In the genomic region with DNA sequence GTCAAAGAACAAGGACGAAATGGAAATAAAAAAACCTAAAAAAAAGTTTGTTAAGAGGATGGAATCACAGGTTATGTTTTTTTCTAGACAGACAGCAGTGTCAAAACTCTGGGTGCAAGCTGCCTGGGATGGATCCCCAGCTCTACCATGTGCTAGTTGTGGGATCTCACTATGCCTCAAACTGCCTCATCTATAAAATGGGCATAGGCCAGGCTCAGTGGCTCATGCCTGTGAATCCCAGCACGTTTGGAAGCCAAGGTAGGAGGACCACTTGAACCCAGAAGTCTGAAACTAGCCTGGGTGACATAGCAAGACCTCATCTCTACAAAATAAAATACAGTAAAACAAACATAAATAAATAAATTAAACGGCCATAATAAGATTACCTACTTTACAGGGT, we compare ENCODE assay signal across 19 cellular contexts. TPM values are rescaled to one million over a fixed set of nuclear protein-coding genes. Genes with fewer than 3 reads are reported as not detected.
DNase-seq lines count a peak whose midpoint lies in the region; ATAC-seq, FAIRE-seq and TF ChIP-seq lines count a peak whose summit lies in the region.
"Had no signal": no experiment of that assay in that cellular context is flagged by ENCODE, and none has a peak within 500 bp of the region (broad histone marks: within the 10 kb centered on the region; RNA-seq: fewer than 3 reads in every experiment).

No MANE protein-coding gene starts in this region.

- no peak for TF ChIP-seq RAD21 in K562 (CRISPR knock-in tag; conservative IDR thresholded peaks at IDR 0.05 in 1 of 2, IDR thresholded peaks at IDR 0.05 in 1 of 2)

- no peaks in the 10 kb centered on the region for H3K9me2 ChIP-seq in PC-3 (replicated peaks; ENCODE audit: low read length)

- no peaks in the 10 kb centered on the region for H3K9me3 Mint-ChIP-seq in naive thymus-derived CD4-positive, alpha-beta T cell
- H3K9me3 Mint-ChIP-seq: activated naive CD4-positive, alpha-beta T cell treated with anti-CD3 and anti-CD28 coated beads for 36 hours; stimulated activated naive CD8-positive, alpha-beta T cell treated with anti-CD3 and anti-CD28 coated beads, Interleukin-15, Interleukin-2, amounts not matched to agents 100 ng/mL and 50 ng/mL, for 24 hours had no signal

- H3K4me1 ChIP-seq in PC-3 (ENCODE audit: insufficient read depth, low read length): peaks cover 61% of the 10 kb centered on the region
- H3K4me1 ChIP-seq in K562 (replicated peaks in 1 of 2; ENCODE audit: control insufficient read depth in 2 of 2, insufficient read depth in 2 of 2, low read length in 2 of 2): peaks cover 33 to 59% of the 10 kb centered on the region in 2 experiments
- H3K4me1 ChIP-seq in mesenchymal stem cell (ENCODE audit: control insufficient read depth, insufficient read depth, low read depth, low read length): peaks cover 9% of the 10 kb centered on the region
- peaks cover 71% of the 10 kb centered on the region for H3K4me1 ChIP-seq in suprapubic skin
- H3K4me1 ChIP-seq in naive thymus-derived CD4-positive, alpha-beta T cell (ENCODE audit: control insufficient read depth in 2 of 2, insufficient read depth in 2 of 2, low read length in 2 of 2): peaks cover 0 to 4% of the 10 kb centered on the region in 2 donors

- no peak overlapping the region for H3K14ac ChIP-seq in mesenchymal stem cell (ENCODE audit: low read length in 2 of 2)

- no peaks in the 10 kb centered on the region for H3K36me3 Mint-ChIP-seq in naive thymus-derived CD4-positive, alpha-beta T cell

- in situ Hi-C loops in K562 (cut with MboI): no loop called here

- no peaks in the 10 kb centered on the region for H3K36me3 ChIP-seq in PC-3 (ENCODE audit: low read depth, low read length)
- no peaks in the 10 kb centered on the region for H3K36me3 ChIP-seq in K562 (ENCODE audit: control insufficient read depth, insufficient read depth, low read length)
- H3K36me3 ChIP-seq in mesenchymal stem cell (ENCODE audit: control insufficient read depth in 1 of 2, insufficient read depth in 2 of 2, low read depth in 1 of 2, low read length in 2 of 2): no peaks in the 10 kb centered on the region
- no peaks in the 10 kb centered on the region for H3K36me3 ChIP-seq in suprapubic skin
- H3K36me3 ChIP-seq in naive thymus-derived CD4-positive, alpha-beta T cell (ENCODE audit: control insufficient read depth in 2 of 3, insufficient read depth in 3 of 3, low read length in 3 of 3): no peaks in the 10 kb centered on the region
- H3K36me3 ChIP-seq: BLaER1 treated with 17β-estradiol and CSF1 and Interleukin-3, amounts not matched to agents 10 nM and 100 nM had no signal

- no peak overlapping the region for H2AFZ ChIP-seq in PC-3 (ENCODE audit: low read length)
- H2AFZ ChIP-seq in K562 (ENCODE audit: low read depth, low read length): no peak overlapping the region
- H2AFZ ChIP-seq in mesenchymal stem cell (ENCODE audit: low read depth, low read length): peak overlapping the region; percentile 23

- WGBS in K562 (ENCODE audit: insufficient coverage, low coverage, missing lambda C conversion rate): 14% methylated on average over 3 of the region's 3 CpGs
- WGBS in mesenchymal stem cell: 80% methylated on average over 2 of the region's 3 CpGs
- WGBS in suprapubic skin: 53% methylated on average over 3 of the region's 3 CpGs

- peak; percentile 56 for FAIRE-seq in K562 (lab: Jason Lieb, UNC)
- FAIRE-seq: bronchial epithelial cell had no signal

- no peak overlapping the region for H2BK15ac ChIP-seq in mesenchymal stem cell (ENCODE audit: low read depth, poor library complexity, severe bottlenecking)

- no peak overlapping the region for H3K4me3 Mint-ChIP-seq in naive thymus-derived CD4-positive, alpha-beta T cell
- H3K4me3 Mint-ChIP-seq: activated CD4-positive, alpha-beta T cell treated with anti-CD3 and anti-CD28 coated beads for 36 hours; activated naive CD4-positive, alpha-beta T cell treated with anti-CD3 and anti-CD28 coated beads for 36 hours; stimulated activated naive CD8-positive, alpha-beta T cell treated with anti-CD3 and anti-CD28 coated beads, Interleukin-15, Interleukin-2, amounts not matched to agents 100 ng/mL and 50 ng/mL, for 24 hours had no signal

- H3K27me3 ChIP-seq in PC-3 (ENCODE audit: low read length) (no peaks in the 10 kb centered on the region), K562 (ENCODE audit: control insufficient read depth in 2 of 2, insufficient read depth in 2 of 2, low read length in 2 of 2) (no peaks in the 10 kb centered on the region), mesenchymal stem cell (ENCODE audit: control insufficient read depth in 1 of 2, insufficient read depth in 1 of 2, low read length in 2 of 2) (no peaks in the 10 kb centered on the region), suprapubic skin (no peaks in the 10 kb centered on the region)
- H3K27me3 ChIP-seq in naive thymus-derived CD4-positive, alpha-beta T cell (ENCODE audit: control insufficient read depth in 2 of 2, insufficient read depth in 2 of 2, low read length in 2 of 2): no peaks in the 10 kb centered on the region

- POLR2A ChIA-PET in PC-3 (lab: Charles Lee; ENCODE audit: unreplicated experiment) (interaction anchor here (0.7 kb wide), 1 partner anchor 233 kb away, joined by 8 read pairs; a partner anchor contains a TSS), K562 (lab: Yijun Ruan, JAX) (interaction anchor here (1.8 kb wide), 1 partner anchor 15 kb away, joined by 6 read pairs; no protein-coding TSS in a partner anchor)
- POLR2A ChIA-PET in naive thymus-derived CD4-positive, alpha-beta T cell (lab: Charles Lee): no interaction called here

- TF ChIP-seq POLR2A in K562 (conservative IDR thresholded peaks at IDR 0.05) (no peak), suprapubic skin (IDR thresholded peaks at IDR 0.05) (no peak)

- CTCF ChIA-PET in PC-3 (lab: Charles Lee): interaction anchor here (1.7 kb wide), 1 partner anchor 33 kb away, joined by 10 read pairs; no protein-coding TSS in a partner anchor
- CTCF ChIA-PET in K562 (lab: Yijun Ruan, JAX; ENCODE audit: low intra/inter-chr PET ratio): no interaction called here
- CTCF ChIA-PET in naive thymus-derived CD4-positive, alpha-beta T cell (lab: Charles Lee): no interaction called here

- H3K27me3 Mint-ChIP-seq in naive thymus-derived CD4-positive, alpha-beta T cell: peaks cover 9 to 37% (median 25%) of the 10 kb centered on the region in 5 donors

- H3K18ac ChIP-seq in mesenchymal stem cell (ENCODE audit: low read depth in 1 of 2, low read length in 2 of 2): peak overlapping the region; percentile 14 to 85

- peaks cover 7 to 12% (median 11%) of the 10 kb centered on the region in 7 donors for H3K4me1 Mint-ChIP-seq in naive thymus-derived CD4-positive, alpha-beta T cell

- no peak overlapping the region for H4K8ac ChIP-seq in mesenchymal stem cell (ENCODE audit: low read length)

- H3K9me3 ChIP-seq in PC-3 (ENCODE audit: low read length) (no peaks in the 10 kb centered on the region), K562 (replicated peaks; ENCODE audit: control insufficient read depth, insufficient read depth, low read depth, low read length) (no peaks in the 10 kb centered on the region), mesenchymal stem cell (ENCODE audit: control insufficient read depth, low read length) (no peaks in the 10 kb centered on the region), suprapubic skin (no peaks in the 10 kb centered on the region)
- H3K9me3 ChIP-seq in naive thymus-derived CD4-positive, alpha-beta T cell (ENCODE audit: control insufficient read depth in 2 of 3, low read length in 3 of 3): no peaks in the 10 kb centered on the region
- H3K9me3 ChIP-seq: BLaER1 treated with 17β-estradiol and CSF1 and Interleukin-3, amounts not matched to agents 10 nM and 100 nM had no signal

- no peak for TF ChIP-seq EP300 in K562 (IDR thresholded peaks at IDR 0.05; ENCODE audit: low read length)
- no peak for TF ChIP-seq EP300 in suprapubic skin (IDR thresholded peaks at IDR 0.05)

- peak overlapping the region; percentile 48 for H4K91ac ChIP-seq in mesenchymal stem cell (ENCODE audit: low read length)

- H3K23ac ChIP-seq in mesenchymal stem cell (ENCODE audit: low read length in 2 of 2): peak overlapping the region in 1 of 2 experiments; percentile 93

- peaks cover 19% of the 10 kb centered on the region for H3K79me1 ChIP-seq in mesenchymal stem cell (replicated peaks; ENCODE audit: low read length, poor library complexity, severe bottlenecking)

- intact Hi-C loops in PC-3 (cut with micrococcal nuclease) (loop anchor here (1.0 to 5.0 kb wide), 3 partner anchors 17 to 337 kb away; a partner anchor contains a TSS), K562 (cut with micrococcal nuclease) (no loop called here)
- intact Hi-C loops in naive thymus-derived CD4-positive, alpha-beta T cell (cut with micrococcal nuclease): no loop called here

- BruUV-seq in PC-3 (replicated peaks; lab: Mats Ljungman, UMichigan) (no TSS peak), K562 (replicated peaks; lab: Mats Ljungman, UMichigan) (no TSS peak)

- H2BK5ac ChIP-seq in mesenchymal stem cell (ENCODE audit: low read depth, low read length, poor library complexity, severe bottlenecking): no peak overlapping the region

- peak overlapping the region in 1 of 2 experiments; percentile 94 for H3K4ac ChIP-seq in mesenchymal stem cell (ENCODE audit: low read depth in 1 of 2, low read length in 2 of 2)

- H3K79me2 ChIP-seq in PC-3 (ENCODE audit: low read length) (peaks cover 30% of the 10 kb centered on the region), K562 (ENCODE audit: control insufficient read depth, insufficient read depth, low read length) (peaks cover 90% of the 10 kb centered on the region)

- peak overlapping the region; percentile 96 for H2AK5ac ChIP-seq in mesenchymal stem cell (ENCODE audit: low read length, severe bottlenecking)

- H3K9me1 ChIP-seq in K562 (ENCODE audit: control insufficient read depth, insufficient read depth, low read length): no peaks in the 10 kb centered on the region

- H3K9ac ChIP-seq in PC-3 (ENCODE audit: low read length) (peak overlapping the region; percentile 87), K562 (ENCODE audit: insufficient read depth in 1 of 2, low read depth in 2 of 2, low read length in 2 of 2) (peak overlapping the region; percentile 57 to 63; a peak in 3 of 4 replicates), mesenchymal stem cell (ENCODE audit: low read length) (peak overlapping the region; percentile 54)
- H3K9ac ChIP-seq: BLaER1 treated with 17β-estradiol and CSF1 and Interleukin-3, amounts not matched to agents 10 nM and 100 nM had no signal

- peak overlapping the region; percentile 22 to 100 for H2BK12ac ChIP-seq in mesenchymal stem cell (ENCODE audit: low read length in 2 of 2)

- H3K4me2 ChIP-seq in PC-3 (ENCODE audit: low read length) (peak overlapping the region; percentile 75), K562 (ENCODE audit: insufficient read depth, low read length) (peak overlapping the region; percentile 77), mesenchymal stem cell (ENCODE audit: low read length, poor library complexity, severe bottlenecking) (no peak overlapping the region)

- no peak for ATAC-seq in PC-3
- no peak for ATAC-seq in K562
- no peak for ATAC-seq in naive thymus-derived CD4-positive, alpha-beta T cell
- ATAC-seq: activated CD4-positive, alpha-beta T cell treated with anti-CD3 and anti-CD28 coated beads for 36 hours had no signal

- H3K27ac ChIP-seq in PC-3 (ENCODE audit: low read length): peak overlapping the region; percentile 97
- H3K27ac ChIP-seq in K562 (ENCODE audit: extremely low read depth, low read depth, low read length): peak overlapping the region; percentile 84
- no peak overlapping the region for H3K27ac ChIP-seq in mesenchymal stem cell (ENCODE audit: low read length, poor library complexity, severe bottlenecking)
- H3K27ac ChIP-seq in suprapubic skin: peak overlapping the region; percentile 43
- no peak overlapping the region for H3K27ac ChIP-seq in naive thymus-derived CD4-positive, alpha-beta T cell (ENCODE audit: low read depth, low read length)
- H3K27ac ChIP-seq: BLaER1 treated with 17β-estradiol and CSF1 and Interleukin-3, amounts not matched to agents 10 nM and 100 nM had no signal

- H3K4me3 ChIP-seq in PC-3 (ENCODE audit: low read length) (0 out of 2 replicates have a peak overlapping the region, but pooled peaks have one; percentile 34), K562 (no peak overlapping the region), mesenchymal stem cell (ENCODE audit: insufficient read depth in 1 of 2, low read depth in 1 of 2, low read length in 2 of 2) (no peak overlapping the region), suprapubic skin (no peak overlapping the region)
- no peak overlapping the region for H3K4me3 ChIP-seq in naive thymus-derived CD4-positive, alpha-beta T cell (ENCODE audit: low read length)
- H3K4me3 ChIP-seq: BLaER1 treated with 17β-estradiol and CSF1 and Interleukin-3, amounts not matched to agents 10 nM and 100 nM had no signal

- DNase-seq in PC-3 (no peak), K562 (ENCODE audit: extremely low read depth in 1 of 4, low spot score in 3 of 4) (no peak), mesenchymal stem cell (no peak), suprapubic skin (ENCODE audit: low spot score in 2 of 2) (no peak), cortex of kidney (lab: John Stamatoyannopoulos, UW) (no peak), NCI-H526 treated with DMSO at 0.1 percent for 48 hours (lab: John Stamatoyannopoulos, UW) (no peak), DMS114 treated with DMSO at 0.1 percent for 48 hours (lab: John Stamatoyannopoulos, UW; ENCODE audit: unreplicated experiment) (no peak)
- no peak for DNase-seq in naive thymus-derived CD4-positive, alpha-beta T cell
- DNase-seq: activated CD4-positive, alpha-beta T cell treated with anti-CD3 and anti-CD28 coated beads for 36 hours; activated CD8-positive, alpha-beta memory T cell treated with anti-CD3 and anti-CD28 coated beads, Interleukin-2, amount 50 U/mL, for 48 hours; activated naive CD4-positive, alpha-beta T cell treated with anti-CD3 and anti-CD28 coated beads for 36 hours; islet precursor cell; midbrain; NCI-H1436; occipital lobe; T1000 had no signal

- H2BK120ac ChIP-seq in mesenchymal stem cell (ENCODE audit: low read depth, low read length): no peak overlapping the region

- no peaks in the 10 kb centered on the region for H4K20me1 ChIP-seq in PC-3 (ENCODE audit: low read length)
- no peaks in the 10 kb centered on the region for H4K20me1 ChIP-seq in K562 (replicated peaks; ENCODE audit: control insufficient read depth, insufficient read depth, low read length)

- peaks cover 1% of the 10 kb centered on the region for H3F3A ChIP-seq in PC-3 (ENCODE audit: low read length, unreplicated experiment)

- TF ChIP-seq CTCF in PC-3 (conservative IDR thresholded peaks at IDR 0.05; ENCODE audit: low read depth, low read length): no peak
- no peak for TF ChIP-seq CTCF in K562 (IDR thresholded peaks at IDR 0.05 in 2 of 3, conservative IDR thresholded peaks at IDR 0.05 in 1 of 3; ENCODE audit: insufficient read depth in 2 of 3, low read depth in 1 of 3, low read length in 3 of 3)
- no peak for TF ChIP-seq CTCF in suprapubic skin (IDR thresholded peaks at IDR 0.05)

- H3K27ac Mint-ChIP-seq in naive thymus-derived CD4-positive, alpha-beta T cell: no peak overlapping the region
- H3K27ac Mint-ChIP-seq: activated CD4-positive, alpha-beta T cell treated with anti-CD3 and anti-CD28 coated beads for 36 hours; activated naive CD4-positive, alpha-beta T cell treated with anti-CD3 and anti-CD28 coated beads for 36 hours; stimulated activated naive CD8-positive, alpha-beta T cell treated with anti-CD3 and anti-CD28 coated beads, Interleukin-15, Interleukin-2, amounts not matched to agents 100 ng/mL and 50 ng/mL, for 24 hours had no signal

RNA-seq across cellular contexts. Expression of a gene that starts 4.6 kb away (rescaled TPM):
- total RNA-seq in PC-3 (2014; rRNA removed) (7.3 and 8.3 TPM in 2 replicates), K562 (2014; rRNA removed) (8.4 and 11.6 TPM in 2 replicates), K562 (2014; rRNA removed; fragmentation: Illumina TruSeq; extraction: Trizol) (18.7 and 22.5 TPM in 2 replicates), K562 (2015; rRNA removed; fragmentation: Illumina TruSeq; extraction: Trizol) (16.6 and 17.7 TPM in 2 replicates), K562 (2021) (20.0 and 28.8 TPM in 2 replicates), suprapubic skin (10 to 100 TPM; 49.0 to 66.0 (median 55.1) TPM)
- total RNA-seq in K562 (2011; cell fraction: chromatin; rRNA removed; ENCODE audit: low replicate concordance): 32.1 and 98.0 TPM in 2 replicates
- 14.3 and 46.8 TPM in 2 replicates for total RNA-seq in K562 (2011; cell fraction: nucleolus; rRNA removed)
- 49.3 and 80.7 TPM in 2 replicates for total RNA-seq in K562 (2011; cell fraction: nucleoplasm; rRNA removed)
- polyA plus RNA-seq in K562 (2011; rRNA removed) (11.7 and 17.9 TPM in 2 replicates), K562 (2014; fragmentation: Illumina TruSeq; extraction: Trizol) (18.6 TPM in 2 replicates), K562 (2014; fragmentation: Nextera tagmentation; extraction: Ambion mirVana) (10 to 100 TPM; 25.3 to 26.1 TPM), K562 (2014; rRNA removed) (11.4 and 16.3 TPM in 2 replicates)
- 5.8 and 10.9 TPM in 2 replicates for polyA plus RNA-seq in K562 (2011; cell fraction: cytosol; rRNA removed)
- 15.4 and 17.7 TPM in 2 replicates for polyA plus RNA-seq in K562 (2011; cell fraction: nucleus; rRNA removed)
- polyA plus RNA-seq in K562 (2012): 14.2 and 49.0 TPM in 2 replicates
- 27.6 and 30.9 TPM in 2 replicates for polyA minus RNA-seq in K562 (2011; rRNA and poly(A)+ RNA removed)
- 7.2 and 8.4 TPM in 2 replicates for polyA minus RNA-seq in K562 (2011; cell fraction: cytosol; rRNA and poly(A)+ RNA removed)
- polyA minus RNA-seq in K562 (2011; cell fraction: nucleus; rRNA and poly(A)+ RNA removed): 15.3 and 32.3 TPM in 2 replicates
- polyA plus RNA-seq in mesenchymal stem cell (2013, experiment 1 of 2): 18.9 TPM
- polyA plus RNA-seq in mesenchymal stem cell (2013, experiment 2 of 2): 18.3 TPM
- total RNA-seq in naive thymus-derived CD4-positive, alpha-beta T cell: 10 to 100 TPM in 1 of 5 experiments, 1 to 10 TPM in 2, under 1 TPM in 2; 0.36 to 12.9 (median 1.4) TPM
- not detected for polyA plus RNA-seq in naive thymus-derived CD4-positive, alpha-beta T cell

RNA-seq across cellular contexts. Expression of a gene that starts 37.5 kb away (rescaled TPM):
- total RNA-seq in PC-3 (2014; rRNA removed) (not detected in 2 replicates), K562 (2014; rRNA removed) (not detected in 2 replicates), K562 (2014; rRNA removed; fragmentation: Illumina TruSeq; extraction: Trizol) (not detected in 2 replicates), K562 (2015; rRNA removed; fragmentation: Illumina TruSeq; extraction: Trizol) (not detected in 2 replicates), K562 (2021) (not detected in 2 replicates), suprapubic skin (not detected)
- total RNA-seq in K562 (2011; cell fraction: chromatin; rRNA removed; ENCODE audit: low replicate concordance): not detected in 2 replicates
- not detected in 2 replicates for total RNA-seq in K562 (2011; cell fraction: nucleolus; rRNA removed)
- not detected in 2 replicates for total RNA-seq in K562 (2011; cell fraction: nucleoplasm; rRNA removed)
- polyA plus RNA-seq in K562 (2011; rRNA removed) (not detected in 2 replicates), K562 (2014; fragmentation: Illumina TruSeq; extraction: Trizol) (not detected in 2 replicates), K562 (2014; fragmentation: Nextera tagmentation; extraction: Ambion mirVana) (not detected), K562 (2014; rRNA removed) (not detected in 2 replicates)
- not detected in 2 replicates for polyA plus RNA-seq in K562 (2011; cell fraction: cytosol; rRNA removed)
- not detected in 2 replicates for polyA plus RNA-seq in K562 (2011; cell fraction: nucleus; rRNA removed)
- not detected in 2 replicates for polyA plus RNA-seq in K562 (2012)
- not detected in 2 replicates for polyA minus RNA-seq in K562 (2011; rRNA and poly(A)+ RNA removed)
- polyA minus RNA-seq in K562 (2011; cell fraction: cytosol; rRNA and poly(A)+ RNA removed): not detected in 2 replicates
- polyA minus RNA-seq in K562 (2011; cell fraction: nucleus; rRNA and poly(A)+ RNA removed): not detected in 2 replicates
- polyA plus RNA-seq in mesenchymal stem cell (2013, experiment 1 of 2): 0.06 TPM
- polyA plus RNA-seq in mesenchymal stem cell (2013, experiment 2 of 2): not detected
- not detected for total RNA-seq in naive thymus-derived CD4-positive, alpha-beta T cell
- not detected for polyA plus RNA-seq in naive thymus-derived CD4-positive, alpha-beta T cell
- total RNA-seq: activated CD4-positive, alpha-beta T cell treated with anti-CD3 and anti-CD28 coated beads for 36 hours; activated naive CD4-positive, alpha-beta T cell treated with anti-CD3 and anti-CD28 coated beads for 36 hours; bronchial epithelial cell; occipital lobe had no signal

Comparison
In these comparisons a context has a peak if more than half of its experiments do, and no peak if none do; other contexts are left out.
1. H3K27ac ChIP-seq: peak in PC-3 (single experiment), K562 (single experiment) and suprapubic skin (single experiment); none in mesenchymal stem cell (single experiment) and naive thymus-derived CD4-positive, alpha-beta T cell (single experiment).
2. Peak in every context shown above with its lines, with median percentiles within 50 percentile points of each other: H3K9ac ChIP-seq.